1 cellular context compared by ENCODE assay signal in the genomic region with DNA sequence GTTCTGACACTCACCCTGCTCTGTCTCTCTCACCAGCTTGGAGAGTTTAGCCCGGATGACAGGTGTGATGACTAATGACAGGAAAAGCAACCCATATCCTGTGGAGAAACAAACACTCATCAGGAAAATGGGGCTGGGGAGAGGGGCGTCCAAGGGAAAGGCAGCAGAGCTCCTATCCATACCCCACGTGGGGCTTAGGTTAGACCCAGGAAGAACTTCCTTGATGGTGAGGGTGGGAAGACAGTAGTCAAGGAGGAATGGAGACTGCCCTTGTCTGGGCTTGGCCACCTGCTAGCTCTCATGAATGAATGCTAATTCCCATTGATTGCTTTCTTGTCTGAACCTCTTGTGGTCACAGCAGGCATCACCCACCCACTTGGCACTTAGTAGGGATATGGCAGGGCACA.
TF ChIP-seq lines count a peak whose summit lies in the region.

No MANE protein-coding gene starts in this region.

TF ChIP-seq in WTC11, 78 proteins besides CTCF, POLR2A, EP300 and RAD21 (continued from another document):
- 0 out of 2 replicates have a peak, but pooled peaks have one; percentile 31 for TF ChIP-seq ZBTB43 (CRISPR knock-in tag; IDR thresholded peaks at IDR 0.05)
- peak; percentile 65; the same call in 1 of the 2 replicates for TF ChIP-seq GTF2I (CRISPR knock-in tag; conservative IDR thresholded peaks at IDR 0.05)
- peak; percentile 98 for TF ChIP-seq ZNF423 (CRISPR knock-in tag; IDR thresholded peaks at IDR 0.05)
